Comparison of ENCODE assay signal across 1 cellular context in the genomic region with DNA sequence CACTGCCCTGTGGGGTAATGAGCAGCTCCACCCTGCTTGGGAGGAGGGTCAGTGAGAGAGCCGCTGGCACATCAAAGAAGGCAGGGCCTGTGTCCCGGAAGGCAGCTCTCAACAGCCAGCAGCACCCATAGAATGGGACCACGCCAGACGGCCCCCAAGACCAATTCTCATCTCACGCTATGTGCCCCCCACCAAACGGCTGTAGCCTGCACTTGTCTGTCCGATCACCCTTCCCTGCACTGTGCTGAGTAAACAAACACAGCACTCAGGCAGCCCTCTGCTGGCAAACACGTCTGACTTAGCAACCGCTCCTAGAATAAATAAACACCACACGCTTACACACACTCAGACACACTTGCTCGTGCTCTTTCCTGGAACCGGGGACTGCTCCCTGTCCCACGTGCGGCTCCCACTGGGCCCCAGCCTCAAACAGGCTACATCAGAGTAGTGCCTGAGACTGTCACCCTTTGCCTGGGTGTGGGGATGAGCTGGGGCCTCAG.
TF ChIP-seq lines count a peak whose summit lies in the region.

No MANE protein-coding gene starts in this region.

TF ChIP-seq in HEK293, 187 proteins besides CTCF, POLR2A, EP300 and RAD21 (continued from another document and continues in another):
- peak; percentile 51; the same call in 1 of the 2 replicates for TF ChIP-seq GLI2 (tag by site-specific recombination; IDR thresholded peaks at IDR 0.05; ENCODE audit: borderline replicate concordance, low read depth)
- TF ChIP-seq, protein P1, sequence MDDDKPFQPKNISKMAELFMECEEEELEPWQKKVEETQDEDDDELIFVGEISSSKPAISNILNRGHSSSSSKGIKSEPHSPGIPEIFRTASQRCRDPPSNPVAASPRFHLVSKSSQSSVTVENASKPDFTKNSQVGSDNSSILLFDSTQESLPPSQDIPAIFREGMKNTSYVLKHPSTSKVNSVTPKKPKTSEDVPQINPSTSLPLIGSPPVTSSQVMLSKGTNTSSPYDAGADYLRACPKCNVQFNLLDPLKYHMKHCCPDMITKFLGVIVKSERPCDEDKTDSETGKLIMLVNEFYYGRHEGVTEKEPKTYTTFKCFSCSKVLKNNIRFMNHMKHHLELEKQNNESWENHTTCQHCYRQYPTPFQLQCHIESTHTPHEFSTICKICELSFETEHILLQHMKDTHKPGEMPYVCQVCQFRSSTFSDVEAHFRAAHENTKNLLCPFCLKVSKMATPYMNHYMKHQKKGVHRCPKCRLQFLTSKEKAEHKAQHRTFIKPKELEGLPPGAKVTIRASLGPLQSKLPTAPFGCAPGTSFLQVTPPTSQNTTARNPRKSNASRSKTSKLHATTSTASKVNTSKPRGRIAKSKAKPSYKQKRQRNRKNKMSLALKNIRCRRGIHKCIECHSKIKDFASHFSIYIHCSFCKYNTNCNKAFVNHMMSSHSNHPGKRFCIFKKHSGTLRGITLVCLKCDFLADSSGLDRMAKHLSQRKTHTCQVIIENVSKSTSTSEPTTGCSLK (tag by site-specific recombination; IDR thresholded peaks at IDR 0.05) = no peak
- no peak for TF ChIP-seq ZNF571 (tag by site-specific recombination; IDR thresholded peaks at IDR 0.05)
- peak; percentile 61; the same call in 1 of the 2 replicates for TF ChIP-seq TRIM28 (IDR thresholded peaks at IDR 0.05; ENCODE audit: borderline replicate concordance, low read length)
- no peak for TF ChIP-seq ZNF274 (IDR thresholded peaks at IDR 0.05; ENCODE audit: low read length)
- no peak for TF ChIP-seq ZNF274 (tag by site-specific recombination; IDR thresholded peaks at IDR 0.05; ENCODE audit: borderline replicate concordance)
- TF ChIP-seq, protein P2, sequence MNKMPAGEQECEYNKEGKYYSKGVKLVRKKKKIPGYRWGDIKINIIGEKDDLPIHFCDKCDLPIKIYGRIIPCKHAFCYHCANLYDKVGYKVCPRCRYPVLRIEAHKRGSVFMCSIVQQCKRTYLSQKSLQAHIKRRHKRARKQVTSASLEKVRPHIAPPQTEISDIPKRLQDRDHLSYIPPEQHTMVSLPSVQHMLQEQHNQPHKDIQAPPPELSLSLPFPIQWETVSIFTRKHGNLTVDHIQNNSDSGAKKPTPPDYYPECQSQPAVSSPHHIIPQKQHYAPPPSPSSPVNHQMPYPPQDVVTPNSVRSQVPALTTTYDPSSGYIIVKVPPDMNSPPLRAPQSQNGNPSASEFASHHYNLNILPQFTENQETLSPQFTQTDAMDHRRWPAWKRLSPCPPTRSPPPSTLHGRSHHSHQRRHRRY (tag by site-specific recombination; IDR thresholded peaks at IDR 0.05) = no peak
- no peak for TF ChIP-seq ZNF558 (tag by site-specific recombination; IDR thresholded peaks at IDR 0.05)
- no peak for TF ChIP-seq GFI1B (tag by site-specific recombination; IDR thresholded peaks at IDR 0.05)
- no peak for TF ChIP-seq ZNF747 (tag by site-specific recombination; IDR thresholded peaks at IDR 0.05)
- peak; percentile 51; the same call in 1 of the 2 replicates for TF ChIP-seq SCRT2 (tag by site-specific recombination; IDR thresholded peaks at IDR 0.05)
- no peak for TF ChIP-seq ZNF16 (tag by site-specific recombination; IDR thresholded peaks at IDR 0.05; ENCODE audit: low read depth)
- TF ChIP-seq ZNF112 (tag by site-specific recombination; IDR thresholded peaks at IDR 0.05) = no peak
- no peak for TF ChIP-seq ZNF704 (tag by site-specific recombination; IDR thresholded peaks at IDR 0.05)
- peak; percentile 91 for TF ChIP-seq ZFP69B (tag by site-specific recombination; IDR thresholded peaks at IDR 0.05)
- no peak for TF ChIP-seq HOXD13 (CRISPR knock-in tag; IDR thresholded peaks at IDR 0.05; ENCODE audit: borderline replicate concordance)
- TF ChIP-seq ZNF654 (tag by site-specific recombination; IDR thresholded peaks at IDR 0.05; ENCODE audit: low read depth) = 0 out of 2 replicates have a peak, but pooled peaks have one; percentile 11
- TF ChIP-seq, protein P3, sequence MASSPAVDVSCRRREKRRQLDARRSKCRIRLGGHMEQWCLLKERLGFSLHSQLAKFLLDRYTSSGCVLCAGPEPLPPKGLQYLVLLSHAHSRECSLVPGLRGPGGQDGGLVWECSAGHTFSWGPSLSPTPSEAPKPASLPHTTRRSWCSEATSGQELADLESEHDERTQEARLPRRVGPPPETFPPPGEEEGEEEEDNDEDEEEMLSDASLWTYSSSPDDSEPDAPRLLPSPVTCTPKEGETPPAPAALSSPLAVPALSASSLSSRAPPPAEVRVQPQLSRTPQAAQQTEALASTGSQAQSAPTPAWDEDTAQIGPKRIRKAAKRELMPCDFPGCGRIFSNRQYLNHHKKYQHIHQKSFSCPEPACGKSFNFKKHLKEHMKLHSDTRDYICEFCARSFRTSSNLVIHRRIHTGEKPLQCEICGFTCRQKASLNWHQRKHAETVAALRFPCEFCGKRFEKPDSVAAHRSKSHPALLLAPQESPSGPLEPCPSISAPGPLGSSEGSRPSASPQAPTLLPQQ (tag by site-specific recombination; IDR thresholded peaks at IDR 0.05) = peak; percentile 96
- no peak for TF ChIP-seq ZNF777 (tag by site-specific recombination; IDR thresholded peaks at IDR 0.05; ENCODE audit: borderline replicate concordance)
- TF ChIP-seq ZNF629 (tag by site-specific recombination; IDR thresholded peaks at IDR 0.05) = peak; percentile 77; the same call in 1 of the 2 replicates
- TF ChIP-seq ZBTB6 (tag by site-specific recombination; IDR thresholded peaks at IDR 0.05) = no peak
- no peak for TF ChIP-seq ZNF311 (tag by site-specific recombination; IDR thresholded peaks at IDR 0.05; ENCODE audit: borderline replicate concordance)
- no peak for TF ChIP-seq ZSCAN16 (tag by site-specific recombination; IDR thresholded peaks at IDR 0.05)
- 0 out of 2 replicates have a peak, but pooled peaks have one; percentile 34 for TF ChIP-seq ZSCAN18 (tag by site-specific recombination; IDR thresholded peaks at IDR 0.05)
- no peak for TF ChIP-seq ZNF221 (tag by site-specific recombination; IDR thresholded peaks at IDR 0.05; ENCODE audit: borderline replicate concordance)
- TF ChIP-seq BCL6B (tag by site-specific recombination; IDR thresholded peaks at IDR 0.05) = no peak
- no peak for TF ChIP-seq ZNF707 (tag by site-specific recombination; IDR thresholded peaks at IDR 0.05)
- 0 out of 2 replicates have a peak, but pooled peaks have one; percentile 34 for TF ChIP-seq MZF1 (tag by site-specific recombination; IDR thresholded peaks at IDR 0.05; ENCODE audit: borderline replicate concordance)
- TF ChIP-seq KLF8 (tag by site-specific recombination; IDR thresholded peaks at IDR 0.05) = peak; percentile 50; the same call in 1 of the 2 replicates
- TF ChIP-seq ZNF335 (tag by site-specific recombination; conservative IDR thresholded peaks at IDR 0.05) = no peak; the same call in 1 of the 2 replicates
- TF ChIP-seq ZNF768 (tag by site-specific recombination; IDR thresholded peaks at IDR 0.05) = no peak
- no peak for TF ChIP-seq ZNF10 (tag by site-specific recombination; IDR thresholded peaks at IDR 0.05)
- no peak for TF ChIP-seq ZNF624 (tag by site-specific recombination; IDR thresholded peaks at IDR 0.05)
- TF ChIP-seq FEZF1 (tag by site-specific recombination; IDR thresholded peaks at IDR 0.05) = peak; percentile 98
- TF ChIP-seq KLF17 (tag by site-specific recombination; IDR thresholded peaks at IDR 0.05) = peak; percentile 94
- no peak for TF ChIP-seq MEIS1 (CRISPR knock-in tag; IDR thresholded peaks at IDR 0.05; ENCODE audit: borderline replicate concordance)
- TF ChIP-seq ZNF488 (tag by site-specific recombination; IDR thresholded peaks at IDR 0.05) = peak; percentile 74; the same call in 1 of the 2 replicates
- no peak for TF ChIP-seq ZNF416 (tag by site-specific recombination; IDR thresholded peaks at IDR 0.05)
- no peak for TF ChIP-seq ZNF660 (tag by site-specific recombination; IDR thresholded peaks at IDR 0.05)
- peak; percentile 21; the same call in 1 of the 2 replicates for TF ChIP-seq ZNF121 (tag by site-specific recombination; IDR thresholded peaks at IDR 0.05)
- TF ChIP-seq INSM2 (tag by site-specific recombination; IDR thresholded peaks at IDR 0.05) = peak; percentile 76; the same call in 1 of the 2 replicates
- no peak for TF ChIP-seq ZNF223 (tag by site-specific recombination; IDR thresholded peaks at IDR 0.05)
- peak; percentile 51 for TF ChIP-seq ZBTB44 (tag by site-specific recombination; IDR thresholded peaks at IDR 0.05)
- peak; percentile 69 for TF ChIP-seq ZNF24 (tag by site-specific recombination; IDR thresholded peaks at IDR 0.05)
- no peak for TF ChIP-seq PBX3 (CRISPR knock-in tag; IDR thresholded peaks at IDR 0.05)
